1 cellular context compared by ENCODE assay signal in genomic region chr3:186760883-186761447, GRCh38.
TF ChIP-seq lines count a peak whose summit lies in the region.

No MANE protein-coding gene starts in this region.

TF ChIP-seq in HCT116, 20 proteins besides CTCF, POLR2A, EP300 and RAD21 (continued from another document):
- no peak for TF ChIP-seq ZBTB33 (IDR thresholded peaks at IDR 0.05; ENCODE audit: extremely low read depth, insufficient replicate concordance, low read length)
- TF ChIP-seq ATF3 (IDR thresholded peaks at IDR 0.05) = no peak
- TF ChIP-seq TCF7L2 (IDR thresholded peaks at IDR 0.05; ENCODE audit: borderline replicate concordance, extremely low read depth, insufficient read depth, insufficient read length) = no peak
- no peak for TF ChIP-seq REST (IDR thresholded peaks at IDR 0.05; ENCODE audit: low read depth)
- no peak for TF ChIP-seq POLR2AphosphoS5 (IDR thresholded peaks at IDR 0.05; ENCODE audit: low read depth, low read length)
- no peak for TF ChIP-seq JUND (IDR thresholded peaks at IDR 0.05)
